In genomic region chr2:216245391-216245790, GRCh38 we compare ENCODE assay signal across 19 cellular contexts.
DNase-seq lines count a peak whose midpoint lies in the region; ATAC-seq and TF ChIP-seq lines count a peak whose summit lies in the region.
"Had no signal": no experiment of that assay in that cellular context is flagged by ENCODE, and none has a peak within 500 bp of the region (broad histone marks: within the 10 kb centered on the region; RNA-seq: fewer than 3 reads in every experiment).

No MANE protein-coding gene starts in this region.

- H3K9ac ChIP-seq in endodermal cell (ENCODE audit: extremely low read depth, low read length, poor library complexity, severe bottlenecking) (no peak overlapping the region), neural progenitor cell (no peak overlapping the region)

- no peak for ATAC-seq in activated CD8-positive, alpha-beta memory T cell treated with anti-CD3 and anti-CD28 coated beads, Interleukin-2, amount 10 ng/mL, durations not matched to agents 7 days and 5 days
- ATAC-seq in Right ventricle myocardium superior (ENCODE audit: poor library complexity), result no peak
- ATAC-seq: A549 had no signal

- H3K4me2 ChIP-seq in neural progenitor cell, result no peak overlapping the region
- H3K4me2 ChIP-seq: A549 had no signal

- H3K27me3 ChIP-seq in endodermal cell (ENCODE audit: control insufficient read depth, insufficient read depth, low read length, poor library complexity, severe bottlenecking) (no peaks in the 10 kb centered on the region), neural progenitor cell (no peaks in the 10 kb centered on the region)

- peak; percentile 5 for DNase-seq in activated CD8-positive, alpha-beta memory T cell treated with anti-CD3 and anti-CD28 coated beads for 24 hours
- no peak for DNase-seq in activated CD8-positive, alpha-beta memory T cell treated with anti-CD3 and anti-CD28 coated beads, Interleukin-2, amount 10 ng/mL, durations not matched to agents 7 days and 5 days
- DNase-seq in endodermal cell, result peak; percentile 16
- DNase-seq in neural progenitor cell (ENCODE audit: low spot score), result no peak
- peak; percentile 18 for DNase-seq in type B pancreatic cell (ENCODE audit: extremely low spot score, unreplicated experiment)
- DNase-seq in GM10266 (ENCODE audit: extremely low spot score), result no peak
- no peak for DNase-seq in Right ventricle myocardium superior
- DNase-seq: 8988T; C1 segment of cervical spinal cord; Calu3; CD4-positive, alpha-beta memory T cell; COR-L47; DMS53; DMS79 treated with DMSO at 0.1 percent for 48 hours; GF-D8; GOT3; HFFc6 had no signal

- no peaks in the 10 kb centered on the region for H3K79me2 ChIP-seq in neural progenitor cell (ENCODE audit: low read depth)

- H3K27ac Mint-ChIP-seq in activated CD8-positive, alpha-beta memory T cell treated with anti-CD3 and anti-CD28 coated beads, Interleukin-2, amount 10 ng/mL, durations not matched to agents 7 days and 5 days, result no peak overlapping the region
- H3K27ac Mint-ChIP-seq in endodermal cell (no peak overlapping the region), neural progenitor cell (peak overlapping the region; percentile 52), type B pancreatic cell (no peak overlapping the region)
- H3K27ac Mint-ChIP-seq: CD4-positive, alpha-beta memory T cell; HFFc6 had no signal

- TF ChIP-seq CTCF in endodermal cell (conservative IDR thresholded peaks at IDR 0.05) (no peak), neural progenitor cell (IDR thresholded peaks at IDR 0.05) (no peak), type B pancreatic cell (conservative IDR thresholded peaks at IDR 0.05) (no peak), GM10266 (IDR thresholded peaks at IDR 0.05; ENCODE audit: control insufficient read depth, insufficient read depth, low read depth, missing control alignments) (no peak)

- H3K4me3 Mint-ChIP-seq in activated CD8-positive, alpha-beta memory T cell treated with anti-CD3 and anti-CD28 coated beads, Interleukin-2, amount 10 ng/mL, durations not matched to agents 7 days and 5 days, result no peak overlapping the region
- H3K4me3 Mint-ChIP-seq in endodermal cell (no peak overlapping the region), neural progenitor cell (no peak overlapping the region), type B pancreatic cell (no peak overlapping the region)
- H3K4me3 Mint-ChIP-seq: CD4-positive, alpha-beta memory T cell; HFFc6 had no signal

- WGBS in endodermal cell (ENCODE audit: insufficient coverage in 1 of 2, insufficient read length in 1 of 2), 2 experiments, result 95 to 100% methylated on average over 1 of the region's 1 CpG

- no peak overlapping the region for H3K27ac ChIP-seq in endodermal cell (ENCODE audit: low read depth, low read length)
- H3K27ac ChIP-seq in neural progenitor cell, result no peak overlapping the region
- H3K27ac ChIP-seq: A549 had no signal

- H3K9me3 Mint-ChIP-seq in activated CD8-positive, alpha-beta memory T cell treated with anti-CD3 and anti-CD28 coated beads, Interleukin-2, amount 10 ng/mL, durations not matched to agents 7 days and 5 days (ENCODE audit: low read depth), result peaks cover 4% of the 10 kb centered on the region
- no peaks in the 10 kb centered on the region for H3K9me3 Mint-ChIP-seq in endodermal cell
- H3K9me3 Mint-ChIP-seq in neural progenitor cell, result peaks cover 3% of the 10 kb centered on the region
- H3K9me3 Mint-ChIP-seq in type B pancreatic cell, result no peaks in the 10 kb centered on the region
- H3K9me3 Mint-ChIP-seq: HFFc6 had no signal

- CTCF ChIA-PET in activated CD8-positive, alpha-beta memory T cell treated with anti-CD3 and anti-CD28 coated beads, Interleukin-2, amount 10 ng/mL, durations not matched to agents 7 days and 5 days (lab: Charles Lee), result no interaction called here

- intact Hi-C loops in Right ventricle myocardium superior (cut with DNase I), result no loop called here

- no peaks in the 10 kb centered on the region for H3K4me1 Mint-ChIP-seq in activated CD8-positive, alpha-beta memory T cell treated with anti-CD3 and anti-CD28 coated beads, Interleukin-2, amount 10 ng/mL, durations not matched to agents 7 days and 5 days
- H3K4me1 Mint-ChIP-seq in endodermal cell, result peaks cover 12% of the 10 kb centered on the region
- H3K4me1 Mint-ChIP-seq in neural progenitor cell, result peaks cover 17% of the 10 kb centered on the region
- peaks cover 8% of the 10 kb centered on the region for H3K4me1 Mint-ChIP-seq in type B pancreatic cell (ENCODE audit: unreplicated experiment)

- no peaks in the 10 kb centered on the region for H4K20me1 ChIP-seq in neural progenitor cell (ENCODE audit: low read depth)

- H3K4me3 ChIP-seq in endodermal cell (ENCODE audit: low read length) (no peak overlapping the region), neural progenitor cell (no peak overlapping the region)
- H3K4me3 ChIP-seq: A549, HAP-1 had no signal

- H3K36me3 Mint-ChIP-seq in activated CD8-positive, alpha-beta memory T cell treated with anti-CD3 and anti-CD28 coated beads, Interleukin-2, amount 10 ng/mL, durations not matched to agents 7 days and 5 days, result no peaks in the 10 kb centered on the region
- H3K36me3 Mint-ChIP-seq in endodermal cell (ENCODE audit: low read depth) (no peaks in the 10 kb centered on the region), neural progenitor cell (no peaks in the 10 kb centered on the region), type B pancreatic cell (no peaks in the 10 kb centered on the region)
- H3K36me3 Mint-ChIP-seq: CD4-positive, alpha-beta memory T cell had no signal

- H2AFZ ChIP-seq in neural progenitor cell (replicated peaks), result peak overlapping the region; percentile 68

- H3K27me3 Mint-ChIP-seq in activated CD8-positive, alpha-beta memory T cell treated with anti-CD3 and anti-CD28 coated beads, Interleukin-2, amount 10 ng/mL, durations not matched to agents 7 days and 5 days, result peaks cover 9% of the 10 kb centered on the region
- H3K27me3 Mint-ChIP-seq in endodermal cell (ENCODE audit: insufficient read depth), result no peaks in the 10 kb centered on the region
- H3K27me3 Mint-ChIP-seq in neural progenitor cell (ENCODE audit: insufficient read depth, low read depth), result no peaks in the 10 kb centered on the region
- H3K27me3 Mint-ChIP-seq in type B pancreatic cell, result peaks cover 4% of the 10 kb centered on the region

- H3K9me3 ChIP-seq in endodermal cell (ENCODE audit: control insufficient read depth, low read length) (peaks cover 9% of the 10 kb centered on the region), neural progenitor cell (ENCODE audit: low read depth) (peaks cover 5% of the 10 kb centered on the region)
- H3K9me3 ChIP-seq: A549, HAP-1 had no signal

- no peaks in the 10 kb centered on the region for H3K4me1 ChIP-seq in endodermal cell (ENCODE audit: control insufficient read depth, insufficient read depth, low read length)
- H3K4me1 ChIP-seq in neural progenitor cell, result peaks cover 13% of the 10 kb centered on the region
- H3K4me1 ChIP-seq: A549, HAP-1 had no signal

- H3F3A ChIP-seq in neural progenitor cell (ENCODE audit: low read depth), result peaks cover 11% of the 10 kb centered on the region

- no peaks in the 10 kb centered on the region for H3K36me3 ChIP-seq in endodermal cell (ENCODE audit: control insufficient read depth, insufficient read depth, low read length)
- H3K36me3 ChIP-seq in neural progenitor cell, result no peaks in the 10 kb centered on the region
- H3K36me3 ChIP-seq: HAP-1 had no signal

Comparison
In these comparisons a context has a peak if more than half of its experiments do, and no peak if none do; other contexts are left out.
1. DNase-seq: peak in activated CD8-positive, alpha-beta memory T cell treated with anti-CD3 and anti-CD28 coated beads for 24 hours (single experiment), endodermal cell (single experiment) and type B pancreatic cell (single experiment); none in activated CD8-positive, alpha-beta memory T cell treated with anti-CD3 and anti-CD28 coated beads, Interleukin-2, amount 10 ng/mL, durations not matched to agents 7 days and 5 days (single experiment), neural progenitor cell (single experiment), GM10266 (single experiment) and Right ventricle myocardium superior (single experiment).